In genomic region chr19:37077615-37077928, GRCh38 we compare ENCODE assay signal across 8 cellular contexts. TPM values are rescaled to one million over a fixed set of nuclear protein-coding genes. Genes with fewer than 3 reads are reported as not detected.
DNase-seq lines count a peak whose midpoint lies in the region; ATAC-seq and TF ChIP-seq lines count a peak whose summit lies in the region.

No MANE protein-coding gene starts in this region.

- DNase-seq in AG04449 (ENCODE audit: low read depth, low spot score) (no peak), amniotic epithelial cell (ENCODE audit: low read depth) (peak; percentile 32), left lung (no peak), tibial artery (no peak), 8988T (no peak)
- no peak for DNase-seq in activated CD8-positive, alpha-beta memory T cell treated with anti-CD3 and anti-CD28 coated beads, Interleukin-2, amount 50 U/mL, for 48 hours

- peaks cover 15 to 16% of the 10 kb centered on the region in 2 donors for H3K4me1 ChIP-seq in left lung
- H3K4me1 ChIP-seq in tibial artery: peaks cover 0 to 15% (median 8%) of the 10 kb centered on the region in 4 donors

- TF ChIP-seq CTCF in AG04449 (IDR thresholded peaks at IDR 0.05; ENCODE audit: insufficient read depth, low read length, missing control alignments): no peak
- TF ChIP-seq CTCF in left lung (IDR thresholded peaks at IDR 0.05): no peak
- TF ChIP-seq CTCF in tibial artery (IDR thresholded peaks at IDR 0.05): no peak

- no peaks in the 10 kb centered on the region for H3K27me3 ChIP-seq in left lung
- no peaks in the 10 kb centered on the region for H3K27me3 ChIP-seq in tibial artery

- POLR2A ChIA-PET in AG04449 (lab: Yijun Ruan, JAX): no interaction called here

- H3K4me3 ChIP-seq in AG04449 (ENCODE audit: low read depth, low read length) (peak overlapping the region; percentile 95), left lung (peak overlapping the region; percentile 63 to 67), tibial artery (peak overlapping the region; percentile 70 to 86)

- peaks cover 0 to 35% of the 10 kb centered on the region in 2 donors for H3K9me3 ChIP-seq in left lung
- H3K9me3 ChIP-seq in tibial artery: peaks cover 0 to 15% (median 5%) of the 10 kb centered on the region in 3 donors

- ATAC-seq in HG03159 (IDR thresholded peaks at IDR 0.05; ENCODE audit: unreplicated experiment): peak; percentile 4
- no peak for ATAC-seq in left lung
- ATAC-seq in HG02970 (IDR thresholded peaks at IDR 0.05; ENCODE audit: low FRiP score, unreplicated experiment): no peak

- CTCF ChIA-PET in AG04449 (lab: Yijun Ruan, JAX): no interaction called here

- H3K27ac ChIP-seq in left lung (peak overlapping the region; percentile 81 to 82), tibial artery (peak overlapping the region; percentile 83 to 89)

- H3K36me3 ChIP-seq in left lung (peaks cover 0 to 10% of the 10 kb centered on the region in 2 donors), tibial artery (peaks cover 7 to 10% (median 9%) of the 10 kb centered on the region in 3 donors)

- intact Hi-C loops in left lung (cut with DNase I): no loop called here
- intact Hi-C loops in tibial artery (cut with DNase I; ENCODE audit: low total_unique reads): loop anchor here (5.0 kb wide), 1 partner anchor 105 kb away; no protein-coding TSS in a partner anchor

RNA-seq across cellular contexts. Expression of gene ZNF420, which starts 0.7 kb away (rescaled TPM):
- total RNA-seq in left lung: 10 to 100 TPM in 1 of 2 donors, 1 to 10 TPM in 1; 5.9 to 12.3 TPM
